In genomic region chr7:112271162-112271561, GRCh38 we compare ENCODE assay signal across 13 cellular contexts.
"Had no signal": no experiment of that assay in that cellular context is flagged by ENCODE, and none has a peak within 500 bp of the region (broad histone marks: within the 10 kb centered on the region; RNA-seq: fewer than 3 reads in every experiment).

No MANE protein-coding gene starts in this region.

- ATAC-seq: stimulated activated naive B cell treated with anti-CD40 and anti-IgM and Interleukin-4, amounts not matched to agents 10 μg/mL and 1 μg/mL and 100 μg/mL, for 72 hours had no signal

- H3K9me3 ChIP-seq: sigmoid colon, vagina had no signal

- H3K27me3 ChIP-seq: sigmoid colon, tibial nerve, vagina had no signal

- DNase-seq: activated CD4-positive, alpha-beta T cell treated with anti-CD3 and anti-CD28 coated beads for 48 hours; activated naive CD4-positive, alpha-beta T cell treated with anti-CD3 and anti-CD28 coated beads, Interleukin-2, amount 10 ng/mL, durations not matched to agents 7 days and 5 days; activated T-cell treated with anti-CD3 and anti-CD28 coated beads for 4 hours; caudate nucleus; effector CD4-positive, alpha-beta T cell; kidney; mesendoderm; sigmoid colon; stimulated activated CD4-positive, alpha-beta T cell treated with anti-CD3 and anti-CD28 coated beads, Interleukin-2, amount 100 ng/mL, for 24 hours; stimulated activated naive B cell treated with anti-CD40 and anti-IgM and Interleukin-4, amounts not matched to agents 10 μg/mL and 1 μg/mL and 100 μg/mL, for 72 hours had no signal

- H3K4me1 ChIP-seq: sigmoid colon had no signal

- H3K4me3 ChIP-seq: coronary artery, sigmoid colon, tibial nerve, vagina had no signal

- H3K36me3 ChIP-seq: sigmoid colon, tibial nerve, vagina had no signal

- H3K27ac ChIP-seq: coronary artery, sigmoid colon, tibial nerve, vagina had no signal
